In genomic region chr4:96170198-96170597, GRCh38 we compare ENCODE assay signal across 17 cellular contexts.
DNase-seq lines count a peak whose midpoint lies in the region; ATAC-seq and TF ChIP-seq lines count a peak whose summit lies in the region.
"Had no signal": no experiment of that assay in that cellular context is flagged by ENCODE, and none has a peak within 500 bp of the region (broad histone marks: within the 10 kb centered on the region; RNA-seq: fewer than 3 reads in every experiment).

No MANE protein-coding gene starts in this region.

- H3K4me1 Mint-ChIP-seq in activated T-helper 2 cell treated with anti-CD3 and anti-CD28 coated beads, Interferon-gamma antibody, Interleukin-2, Interleukin-4, amounts not matched to agents 10 μg/mL and 5 μg/mL and 100 μg/mL, durations not matched to agents 14 hours and 24 hours and 36 hours (ENCODE audit: low read depth) = no peaks in the 10 kb centered on the region
- H3K4me1 Mint-ChIP-seq: activated T-helper 17 cell treated with anti-CD3 and anti-CD28 coated beads, Interleukin-2, amount 50 U/mL, for 72 hours; B cell; T-helper 17 cell had no signal

- H3K36me3 Mint-ChIP-seq in activated T-helper 2 cell treated with anti-CD3 and anti-CD28 coated beads, Interferon-gamma antibody, Interleukin-2, Interleukin-4, amounts not matched to agents 10 μg/mL and 5 μg/mL and 100 μg/mL, durations not matched to agents 14 hours and 24 hours and 36 hours (ENCODE audit: low read depth) = no peaks in the 10 kb centered on the region
- H3K36me3 Mint-ChIP-seq: activated CD4-positive, alpha-beta memory T cell treated with anti-CD3 and anti-CD28 coated beads for 36 hours had no signal

- H3K27me3 ChIP-seq in A673 (replicated peaks; ENCODE audit: insufficient read depth, low read depth, low read length, poor library complexity) = no peaks in the 10 kb centered on the region

- H3K9me3 Mint-ChIP-seq in activated T-helper 2 cell treated with anti-CD3 and anti-CD28 coated beads, Interferon-gamma antibody, Interleukin-2, Interleukin-4, amounts not matched to agents 10 μg/mL and 5 μg/mL and 100 μg/mL, durations not matched to agents 14 hours and 24 hours and 36 hours = no peaks in the 10 kb centered on the region
- H3K9me3 Mint-ChIP-seq: activated CD4-positive, alpha-beta memory T cell treated with anti-CD3 and anti-CD28 coated beads for 36 hours; activated T-helper 17 cell treated with anti-CD3 and anti-CD28 coated beads, Interleukin-2, amount 50 U/mL, for 72 hours had no signal

- no peak for ATAC-seq in HG03469 (IDR thresholded peaks at IDR 0.05; ENCODE audit: unreplicated experiment)
- ATAC-seq: activated T-helper 17 cell treated with anti-CD3 and anti-CD28 coated beads, Interleukin-2, amount 50 U/mL, for 72 hours; Panc1; T-helper 17 cell had no signal

- H3K4me1 ChIP-seq in A673 (ENCODE audit: insufficient read depth, low read length, poor library complexity, severe bottlenecking) = no peaks in the 10 kb centered on the region

- no peak overlapping the region for H3K27ac Mint-ChIP-seq in activated T-helper 2 cell treated with anti-CD3 and anti-CD28 coated beads, Interferon-gamma antibody, Interleukin-2, Interleukin-4, amounts not matched to agents 10 μg/mL and 5 μg/mL and 100 μg/mL, durations not matched to agents 14 hours and 24 hours and 36 hours
- H3K27ac Mint-ChIP-seq: activated CD4-positive, alpha-beta memory T cell treated with anti-CD3 and anti-CD28 coated beads for 36 hours; activated T-helper 17 cell treated with anti-CD3 and anti-CD28 coated beads, Interleukin-2, amount 50 U/mL, for 72 hours; B cell; T-helper 17 cell had no signal

- H3K36me3 ChIP-seq in A673 (ENCODE audit: insufficient read depth, low read length, poor library complexity, severe bottlenecking) = no peaks in the 10 kb centered on the region

- H3K9me3 ChIP-seq in A673 (ENCODE audit: low read depth, low read length, poor library complexity, severe bottlenecking) = no peaks in the 10 kb centered on the region

- POLR2A ChIA-PET in A673 (lab: Charles Lee; ENCODE audit: low non-redundant PET) = no interaction called here

- CTCF ChIA-PET in A673 (lab: Charles Lee) = no interaction called here

- TF ChIP-seq CTCF in A673 (conservative IDR thresholded peaks at IDR 0.05; ENCODE audit: low read depth, low read length) (0 out of 2 replicates have a peak, but pooled peaks have one; percentile 15), GM12865 (IDR thresholded peaks at IDR 0.05; ENCODE audit: insufficient read depth, low read depth, low read length, missing control alignments) (peak; percentile 26), fibroblast of villous mesenchyme (IDR thresholded peaks at IDR 0.05; ENCODE audit: insufficient read depth, low read depth, low read length) (peak; percentile 68)

- H3K27ac ChIP-seq in A673 (ENCODE audit: low read depth, low read length, poor library complexity, severe bottlenecking) = no peak overlapping the region

- no TSS peak for BruUV-seq in A673 (replicated peaks; lab: Mats Ljungman, UMichigan)

- DNase-seq in A673 (ENCODE audit: low spot score) = peak; percentile 1
- peak; percentile 1 for DNase-seq in GM12865 (ENCODE audit: low read depth)
- DNase-seq in NCI-H2029 treated with DMSO at 0.1 percent for 48 hours (lab: John Stamatoyannopoulos, UW) = peak; percentile 74
- peak; percentile 31 for DNase-seq in fibroblast of villous mesenchyme (ENCODE audit: low read depth)
- DNase-seq in DMS 273 (lab: John Stamatoyannopoulos, UW; ENCODE audit: unreplicated experiment) = no peak
- no peak for DNase-seq in DMS 273 treated with DMSO at 0.1 percent for 48 hours (lab: John Stamatoyannopoulos, UW)
- no peak for DNase-seq in activated T-helper 2 cell treated with anti-CD3 and anti-CD28 coated beads, Interferon-gamma antibody, Interleukin-2, Interleukin-4, amounts not matched to agents 10 μg/mL and 5 μg/mL and 100 μg/mL, durations not matched to agents 14 hours and 24 hours and 36 hours (ENCODE audit: low spot score)
- DNase-seq: activated CD4-positive, alpha-beta memory T cell treated with anti-CD3 and anti-CD28 coated beads for 36 hours; DMS79; foreskin fibroblast; GOT3; stimulated activated CD4-positive, alpha-beta T cell treated with anti-CD3 and anti-CD28 coated beads, Interleukin-2, amount 100 ng/mL, for 48 hours; T-helper 17 cell had no signal

- intact Hi-C loops in A673 (cut with micrococcal nuclease; ENCODE audit: unreplicated experiment) = no loop called here
- intact Hi-C loops in activated T-helper 2 cell treated with anti-CD3 and anti-CD28 coated beads, Interferon-gamma antibody, Interleukin-2, Interleukin-4, amounts not matched to agents 10 μg/mL and 5 μg/mL and 100 μg/mL, durations not matched to agents 14 hours and 24 hours and 36 hours (cut with micrococcal nuclease) = no loop called here

- H3K27me3 Mint-ChIP-seq in activated T-helper 2 cell treated with anti-CD3 and anti-CD28 coated beads, Interferon-gamma antibody, Interleukin-2, Interleukin-4, amounts not matched to agents 10 μg/mL and 5 μg/mL and 100 μg/mL, durations not matched to agents 14 hours and 24 hours and 36 hours (ENCODE audit: low read depth) = no peaks in the 10 kb centered on the region
- H3K27me3 Mint-ChIP-seq: activated CD4-positive, alpha-beta memory T cell treated with anti-CD3 and anti-CD28 coated beads for 36 hours; activated T-helper 17 cell treated with anti-CD3 and anti-CD28 coated beads, Interleukin-2, amount 50 U/mL, for 72 hours; B cell; T-helper 17 cell had no signal

- H3K4me3 ChIP-seq in A673 (ENCODE audit: low read depth, low read length, poor library complexity, severe bottlenecking) (no peak overlapping the region), GM12865 (ENCODE audit: low read depth, low read length) (no peak overlapping the region), fibroblast of villous mesenchyme (ENCODE audit: low read depth, low read length) (peak overlapping the region; percentile 48)

- no peak overlapping the region for H3K4me3 Mint-ChIP-seq in activated T-helper 2 cell treated with anti-CD3 and anti-CD28 coated beads, Interferon-gamma antibody, Interleukin-2, Interleukin-4, amounts not matched to agents 10 μg/mL and 5 μg/mL and 100 μg/mL, durations not matched to agents 14 hours and 24 hours and 36 hours (ENCODE audit: low read depth)
- H3K4me3 Mint-ChIP-seq: activated CD4-positive, alpha-beta memory T cell treated with anti-CD3 and anti-CD28 coated beads for 36 hours; activated T-helper 17 cell treated with anti-CD3 and anti-CD28 coated beads, Interleukin-2, amount 50 U/mL, for 72 hours; B cell; T-helper 17 cell had no signal

Comparison
In these comparisons a context has a peak if more than half of its experiments do, and no peak if none do; other contexts are left out.
1. DNase-seq: peak in A673 (single experiment), GM12865 (single experiment), NCI-H2029 treated with DMSO at 0.1 percent for 48 hours (single experiment) and fibroblast of villous mesenchyme (single experiment); none in DMS 273 (single experiment), DMS 273 treated with DMSO at 0.1 percent for 48 hours (single experiment) and activated T-helper 2 cell treated with anti-CD3 and anti-CD28 coated beads, Interferon-gamma antibody, Interleukin-2, Interleukin-4, amounts not matched to agents 10 μg/mL and 5 μg/mL and 100 μg/mL, durations not matched to agents 14 hours and 24 hours and 36 hours (single experiment).
2. CTCF ChIP-seq: peak in every context shown above with its lines; median percentile 68 in fibroblast of villous mesenchyme; 26 in GM12865; 15 in A673.